In genomic region chr9:112241491-112241890, GRCh38 we compare ENCODE assay signal across 30 cellular contexts.
DNase-seq lines count a peak whose midpoint lies in the region; ATAC-seq, FAIRE-seq and TF ChIP-seq lines count a peak whose summit lies in the region.
"Had no signal": no experiment of that assay in that cellular context is flagged by ENCODE, and none has a peak within 500 bp of the region (broad histone marks: within the 10 kb centered on the region; RNA-seq: fewer than 3 reads in every experiment).

No MANE protein-coding gene starts in this region.

- no peaks in the 10 kb centered on the region for H3K27me3 Mint-ChIP-seq in activated T-helper 17 cell treated with anti-CD3 and anti-CD28 coated beads, Interleukin-2, amount 50 U/mL, for 72 hours
- H3K27me3 Mint-ChIP-seq in glutamatergic neuron (ENCODE audit: unreplicated experiment): no peaks in the 10 kb centered on the region
- H3K27me3 Mint-ChIP-seq: IgD-negative memory B cell had no signal

- TF ChIP-seq EP300 in K562 (IDR thresholded peaks at IDR 0.05; ENCODE audit: low read length): no peak

- 24% methylated on average over 2 of the region's 2 CpGs for whole genome bisulfite sequencing in K562 (ENCODE audit: insufficient coverage, low coverage, missing lambda C conversion rate)

- peaks cover 0 to 2% of the 10 kb centered on the region in 2 experiments; a peak in 3 of 5 replicates for H3K4me1 ChIP-seq in K562 (replicated peaks in 1 of 2; ENCODE audit: control insufficient read depth in 2 of 2, insufficient read depth in 2 of 2, low read length in 2 of 2)
- no peaks in the 10 kb centered on the region for H3K4me1 ChIP-seq in A673 (ENCODE audit: insufficient read depth, low read length, poor library complexity, severe bottlenecking)
- H3K4me1 ChIP-seq: body of pancreas, left lung, parathyroid adenoma, right atrium auricular region, suprapubic skin had no signal

- intact Hi-C loops in K562 (cut with micrococcal nuclease): no loop called here
- intact Hi-C loops in A673 (cut with micrococcal nuclease; ENCODE audit: unreplicated experiment): no loop called here

- H3K4me3 Mint-ChIP-seq in activated T-helper 17 cell treated with anti-CD3 and anti-CD28 coated beads, Interleukin-2, amount 50 U/mL, for 72 hours: no peak overlapping the region
- H3K4me3 Mint-ChIP-seq in glutamatergic neuron (ENCODE audit: unreplicated experiment): no peak overlapping the region
- H3K4me3 Mint-ChIP-seq: activated T-cell treated with anti-CD3 and anti-CD28 coated beads, Interleukin-2, amount 50 U/mL, for 72 hours; CD8-positive, alpha-beta T cell; IgD-negative memory B cell; neural crest cell had no signal

- H3K27me3 ChIP-seq in K562 (ENCODE audit: control insufficient read depth in 2 of 2, insufficient read depth in 2 of 2, low read length in 2 of 2) (no peaks in the 10 kb centered on the region), A673 (replicated peaks; ENCODE audit: insufficient read depth, low read depth, low read length, poor library complexity) (no peaks in the 10 kb centered on the region)
- H3K27me3 ChIP-seq: body of pancreas, left lung, right atrium auricular region, suprapubic skin had no signal

- H3K9me3 ChIP-seq in K562 (replicated peaks; ENCODE audit: control insufficient read depth, insufficient read depth, low read depth, low read length) (no peaks in the 10 kb centered on the region), A673 (ENCODE audit: low read depth, low read length, poor library complexity, severe bottlenecking) (no peaks in the 10 kb centered on the region)
- H3K9me3 ChIP-seq: body of pancreas, left lung, right atrium auricular region, suprapubic skin had no signal

- ATAC-seq in K562 (no peak), HG03521 (IDR thresholded peaks at IDR 0.05; ENCODE audit: unreplicated experiment) (no peak)
- ATAC-seq in activated T-helper 17 cell treated with anti-CD3 and anti-CD28 coated beads, Interleukin-2, amount 50 U/mL, for 72 hours (replicated peaks): no peak
- ATAC-seq: activated T-cell treated with anti-CD3 and anti-CD28 coated beads, Interleukin-2, amount 50 U/mL, for 72 hours; body of pancreas; CD8-positive, alpha-beta T cell; GM12878; left lung had no signal

- TF ChIP-seq CTCF in AG10803 (conservative IDR thresholded peaks at IDR 0.05; ENCODE audit: low read length) (no peak), K562 (IDR thresholded peaks at IDR 0.05 in 2 of 3, conservative IDR thresholded peaks at IDR 0.05 in 1 of 3; ENCODE audit: insufficient read depth in 2 of 3, low read depth in 1 of 3, low read length in 3 of 3) (no peak), A673 (conservative IDR thresholded peaks at IDR 0.05; ENCODE audit: low read depth, low read length) (no peak), glutamatergic neuron (IDR thresholded peaks at IDR 0.05; ENCODE audit: partially characterized antibody, unreplicated experiment) (no peak)

- H3K27ac ChIP-seq in K562 (ENCODE audit: extremely low read depth, low read depth, low read length) (no peak overlapping the region), A673 (ENCODE audit: low read depth, low read length, poor library complexity, severe bottlenecking) (no peak overlapping the region)
- H3K27ac ChIP-seq: body of pancreas, left lung, parathyroid adenoma, right atrium auricular region, suprapubic skin had no signal

- no peak overlapping the region for H3K4me2 ChIP-seq in K562 (ENCODE audit: insufficient read depth, low read length)

- no peak overlapping the region for H3K27ac Mint-ChIP-seq in activated T-helper 17 cell treated with anti-CD3 and anti-CD28 coated beads, Interleukin-2, amount 50 U/mL, for 72 hours
- no peak overlapping the region for H3K27ac Mint-ChIP-seq in glutamatergic neuron (ENCODE audit: unreplicated experiment)
- H3K27ac Mint-ChIP-seq: activated T-cell treated with anti-CD3 and anti-CD28 coated beads, Interleukin-2, amount 50 U/mL, for 72 hours; CD8-positive, alpha-beta T cell; IgD-negative memory B cell had no signal

- TF ChIP-seq POLR2A in K562 (conservative IDR thresholded peaks at IDR 0.05): no peak

- no peaks in the 10 kb centered on the region for H3K9me1 ChIP-seq in K562 (ENCODE audit: control insufficient read depth, insufficient read depth, low read length)

- in situ Hi-C loops in K562 (cut with MboI): no loop called here

- H3K9me3 Mint-ChIP-seq in activated T-helper 17 cell treated with anti-CD3 and anti-CD28 coated beads, Interleukin-2, amount 50 U/mL, for 72 hours: no peaks in the 10 kb centered on the region
- no peaks in the 10 kb centered on the region for H3K9me3 Mint-ChIP-seq in glutamatergic neuron (ENCODE audit: unreplicated experiment)
- H3K9me3 Mint-ChIP-seq: activated T-cell treated with anti-CD3 and anti-CD28 coated beads, Interleukin-2, amount 50 U/mL, for 72 hours; CD8-positive, alpha-beta T cell; neural crest cell had no signal

- no peak overlapping the region for H3K4me3 ChIP-seq in AG10803 (ENCODE audit: low read length)
- no peak overlapping the region for H3K4me3 ChIP-seq in K562
- no peak overlapping the region for H3K4me3 ChIP-seq in A673 (ENCODE audit: low read depth, low read length, poor library complexity, severe bottlenecking)
- H3K4me3 ChIP-seq: body of pancreas, GM12878, left lung, right atrium auricular region, suprapubic skin had no signal

- FAIRE-seq in K562 (lab: Jason Lieb, UNC): no peak
- FAIRE-seq: endothelial cell of umbilical vein, GM12878, islet of Langerhans, TTC549 had no signal

- no peak overlapping the region for H2AFZ ChIP-seq in K562 (ENCODE audit: low read depth, low read length)
- H2AFZ ChIP-seq: parathyroid adenoma had no signal

- H3K79me2 ChIP-seq in K562 (ENCODE audit: control insufficient read depth, insufficient read depth, low read length): 0 out of 3 replicates have a peak, but pooled peaks cover 9% of the 10 kb centered on the region
- H3K79me2 ChIP-seq: parathyroid adenoma had no signal

- DNase-seq in AG10803 (ENCODE audit: low read depth) (peak; percentile 27), M059J (ENCODE audit: low read depth) (peak; percentile 39), K562 (ENCODE audit: extremely low read depth in 1 of 4, low spot score in 3 of 4) (no peak), iris pigment epithelial cell (ENCODE audit: low read depth) (peak; percentile 33), A673 (ENCODE audit: low spot score) (no peak), glutamatergic neuron (no peak)
- DNase-seq: activated CD4-positive, alpha-beta T cell treated with anti-CD3 and anti-CD28 coated beads, Interleukin-2, amount 50 U/mL, for 48 hours; activated naive CD4-positive, alpha-beta T cell; activated T-cell treated with anti-CD3 and anti-CD28 coated beads, Interleukin-2, amount 50 U/mL, for 72 hours; body of pancreas; CD8-positive, alpha-beta T cell; left lung; mesendoderm; NCI-H1092 treated with DMSO at 0.1 percent for 48 hours; NCI-H187; NCI-H510A; OCI-M1; stimulated activated CD4-positive, alpha-beta T cell treated with anti-CD3 and anti-CD28 coated beads, Interleukin-1b, Interleukin-23, amount 100 ng/mL, for 48 hours; stimulated activated naive CD4-positive, alpha-beta T cell treated with Interleukin-2 at 50 U/mL for 16 hours had no signal

- H3K36me3 ChIP-seq in K562 (ENCODE audit: control insufficient read depth, insufficient read depth, low read length): peaks cover 20% of the 10 kb centered on the region
- H3K36me3 ChIP-seq in A673 (ENCODE audit: insufficient read depth, low read length, poor library complexity, severe bottlenecking): no peaks in the 10 kb centered on the region
- H3K36me3 ChIP-seq: right atrium auricular region had no signal

- CTCF ChIA-PET in K562 (lab: Yijun Ruan, JAX; ENCODE audit: low intra/inter-chr PET ratio): no interaction called here
- CTCF ChIA-PET in A673 (lab: Charles Lee): no interaction called here

- no peak for TF ChIP-seq RAD21 in K562 (CRISPR knock-in tag; conservative IDR thresholded peaks at IDR 0.05 in 1 of 2, IDR thresholded peaks at IDR 0.05 in 1 of 2)

- H3K9ac ChIP-seq in K562 (ENCODE audit: insufficient read depth in 1 of 2, low read depth in 2 of 2, low read length in 2 of 2): no peak overlapping the region
- H3K9ac ChIP-seq: parathyroid adenoma had no signal

- POLR2A ChIA-PET in K562 (lab: Yijun Ruan, JAX) (interaction anchor here (1.1 kb wide), 1 partner anchor 15 kb away, joined by 3 read pairs; no protein-coding TSS in a partner anchor), A673 (lab: Charles Lee; ENCODE audit: low non-redundant PET) (no interaction called here)

- no peaks in the 10 kb centered on the region for H4K20me1 ChIP-seq in K562 (replicated peaks; ENCODE audit: control insufficient read depth, insufficient read depth, low read length)

- H3K4me1 Mint-ChIP-seq in activated T-helper 17 cell treated with anti-CD3 and anti-CD28 coated beads, Interleukin-2, amount 50 U/mL, for 72 hours: peaks cover 15% of the 10 kb centered on the region
- H3K4me1 Mint-ChIP-seq in glutamatergic neuron (ENCODE audit: low read depth, unreplicated experiment): no peaks in the 10 kb centered on the region
- H3K4me1 Mint-ChIP-seq: neural crest cell had no signal

- peaks cover 53% of the 10 kb centered on the region for H3K36me3 Mint-ChIP-seq in activated T-helper 17 cell treated with anti-CD3 and anti-CD28 coated beads, Interleukin-2, amount 50 U/mL, for 72 hours (ENCODE audit: low read depth)
- H3K36me3 Mint-ChIP-seq in glutamatergic neuron (ENCODE audit: unreplicated experiment): no peaks in the 10 kb centered on the region

- BruUV-seq in K562 (replicated peaks; lab: Mats Ljungman, UMichigan) (no TSS peak), A673 (replicated peaks; lab: Mats Ljungman, UMichigan) (no TSS peak)

TF ChIP-seq in K562, 482 proteins besides CTCF, POLR2A, EP300 and RAD21:
- TF ChIP-seq ETV6 (IDR thresholded peaks at IDR 0.05; ENCODE audit: borderline replicate concordance in 1 of 2, low read depth in 2 of 2, low read length in 1 of 2) (no peak), ETV6 (CRISPR knock-in tag; IDR thresholded peaks at IDR 0.05; ENCODE audit: borderline replicate concordance) (no peak), OTX1 (CRISPR knock-in tag; IDR thresholded peaks at IDR 0.05) (no peak), GATA2 (CRISPR knock-in tag; IDR thresholded peaks at IDR 0.05) (no peak), FOSL1 (tag; conservative IDR thresholded peaks at IDR 0.05) (peak; percentile 31; the same call in 1 of the 2 replicates), CXXC5 (CRISPR knock-in tag; IDR thresholded peaks at IDR 0.05) (no peak), COPS2 (conservative IDR thresholded peaks at IDR 0.05) (no peak)
TF ChIP-seq in K562: peak in this region for 1.

Comparison
In these comparisons a context has a peak if more than half of its experiments do, and no peak if none do; other contexts are left out.
1. DNase-seq: peak in AG10803 (single experiment), M059J (single experiment) and iris pigment epithelial cell (single experiment); none in K562 (0 of 4), A673 (single experiment) and glutamatergic neuron (single experiment).